In genomic region chr10:28302668-28303488, GRCh38 we compare ENCODE assay signal across 1 cellular context.
A peak's percentile ranks its signal among the peaks of the same experiment; 100 is the strongest.
TF ChIP-seq lines count a peak whose summit lies in the region.

Gene MPP7, minus strand, starts transcription at chr10:28303064. Its CDS starts 64,460 bp downstream, at chr10:28238604.

TF ChIP-seq in HepG2, 621 proteins besides CTCF, POLR2A, EP300 and RAD21 (continued from another document and continues in another):
- no peak for TF ChIP-seq ZBTB25 (CRISPR knock-in tag; IDR thresholded peaks at IDR 0.05)
- TF ChIP-seq GTF2F1 (IDR thresholded peaks at IDR 0.05; ENCODE audit: low read length): no peak
- peak; percentile 85; the same call in 1 of the 2 replicates for TF ChIP-seq ZNF567 (CRISPR knock-in tag; IDR thresholded peaks at IDR 0.05; ENCODE audit: borderline replicate concordance)
- peak; percentile 42; the same call in 1 of the 2 replicates for TF ChIP-seq IRF2 (CRISPR knock-in tag; IDR thresholded peaks at IDR 0.05)
- TF ChIP-seq ZNF639 (CRISPR knock-in tag; conservative IDR thresholded peaks at IDR 0.05): no peak
- 0 out of 2 replicates have a peak, but pooled peaks have one; percentile 60 for TF ChIP-seq CHCHD3 (CRISPR knock-in tag; IDR thresholded peaks at IDR 0.05)
- TF ChIP-seq, protein P1, sequence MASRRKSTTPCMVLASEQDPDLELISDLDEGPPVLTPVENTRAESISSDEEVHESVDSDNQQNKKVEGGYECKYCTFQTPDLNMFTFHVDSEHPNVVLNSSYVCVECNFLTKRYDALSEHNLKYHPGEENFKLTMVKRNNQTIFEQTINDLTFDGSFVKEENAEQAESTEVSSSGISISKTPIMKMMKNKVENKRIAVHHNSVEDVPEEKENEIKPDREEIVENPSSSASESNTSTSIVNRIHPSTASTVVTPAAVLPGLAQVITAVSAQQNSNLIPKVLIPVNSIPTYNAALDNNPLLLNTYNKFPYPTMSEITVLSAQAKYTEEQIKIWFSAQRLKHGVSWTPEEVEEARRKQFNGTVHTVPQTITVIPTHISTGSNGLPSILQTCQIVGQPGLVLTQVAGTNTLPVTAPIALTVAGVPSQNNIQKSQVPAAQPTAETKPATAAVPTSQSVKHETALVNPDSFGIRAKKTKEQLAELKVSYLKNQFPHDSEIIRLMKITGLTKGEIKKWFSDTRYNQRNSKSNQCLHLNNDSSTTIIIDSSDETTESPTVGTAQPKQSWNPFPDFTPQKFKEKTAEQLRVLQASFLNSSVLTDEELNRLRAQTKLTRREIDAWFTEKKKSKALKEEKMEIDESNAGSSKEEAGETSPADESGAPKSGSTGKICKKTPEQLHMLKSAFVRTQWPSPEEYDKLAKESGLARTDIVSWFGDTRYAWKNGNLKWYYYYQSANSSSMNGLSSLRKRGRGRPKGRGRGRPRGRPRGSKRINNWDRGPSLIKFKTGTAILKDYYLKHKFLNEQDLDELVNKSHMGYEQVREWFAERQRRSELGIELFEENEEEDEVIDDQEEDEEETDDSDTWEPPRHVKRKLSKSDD (CRISPR knock-in tag; IDR thresholded peaks at IDR 0.05; ENCODE audit: low read depth): no peak
- TF ChIP-seq CBFB (CRISPR knock-in tag; IDR thresholded peaks at IDR 0.05): no peak; the same call in 1 of the 2 replicates
- TF ChIP-seq, protein P2, sequence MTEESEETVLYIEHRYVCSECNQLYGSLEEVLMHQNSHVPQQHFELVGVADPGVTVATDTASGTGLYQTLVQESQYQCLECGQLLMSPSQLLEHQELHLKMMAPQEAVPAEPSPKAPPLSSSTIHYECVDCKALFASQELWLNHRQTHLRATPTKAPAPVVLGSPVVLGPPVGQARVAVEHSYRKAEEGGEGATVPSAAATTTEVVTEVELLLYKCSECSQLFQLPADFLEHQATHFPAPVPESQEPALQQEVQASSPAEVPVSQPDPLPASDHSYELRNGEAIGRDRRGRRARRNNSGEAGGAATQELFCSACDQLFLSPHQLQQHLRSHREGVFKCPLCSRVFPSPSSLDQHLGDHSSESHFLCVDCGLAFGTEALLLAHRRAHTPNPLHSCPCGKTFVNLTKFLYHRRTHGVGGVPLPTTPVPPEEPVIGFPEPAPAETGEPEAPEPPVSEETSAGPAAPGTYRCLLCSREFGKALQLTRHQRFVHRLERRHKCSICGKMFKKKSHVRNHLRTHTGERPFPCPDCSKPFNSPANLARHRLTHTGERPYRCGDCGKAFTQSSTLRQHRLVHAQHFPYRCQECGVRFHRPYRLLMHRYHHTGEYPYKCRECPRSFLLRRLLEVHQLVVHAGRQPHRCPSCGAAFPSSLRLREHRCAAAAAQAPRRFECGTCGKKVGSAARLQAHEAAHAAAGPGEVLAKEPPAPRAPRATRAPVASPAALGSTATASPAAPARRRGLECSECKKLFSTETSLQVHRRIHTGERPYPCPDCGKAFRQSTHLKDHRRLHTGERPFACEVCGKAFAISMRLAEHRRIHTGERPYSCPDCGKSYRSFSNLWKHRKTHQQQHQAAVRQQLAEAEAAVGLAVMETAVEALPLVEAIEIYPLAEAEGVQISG (CRISPR knock-in tag; IDR thresholded peaks at IDR 0.05): peak; percentile 77
- 0 out of 2 replicates have a peak, but pooled peaks have one; percentile 14 for TF ChIP-seq THRA (CRISPR knock-in tag; IDR thresholded peaks at IDR 0.05; ENCODE audit: borderline replicate concordance)
- TF ChIP-seq, protein P3, sequence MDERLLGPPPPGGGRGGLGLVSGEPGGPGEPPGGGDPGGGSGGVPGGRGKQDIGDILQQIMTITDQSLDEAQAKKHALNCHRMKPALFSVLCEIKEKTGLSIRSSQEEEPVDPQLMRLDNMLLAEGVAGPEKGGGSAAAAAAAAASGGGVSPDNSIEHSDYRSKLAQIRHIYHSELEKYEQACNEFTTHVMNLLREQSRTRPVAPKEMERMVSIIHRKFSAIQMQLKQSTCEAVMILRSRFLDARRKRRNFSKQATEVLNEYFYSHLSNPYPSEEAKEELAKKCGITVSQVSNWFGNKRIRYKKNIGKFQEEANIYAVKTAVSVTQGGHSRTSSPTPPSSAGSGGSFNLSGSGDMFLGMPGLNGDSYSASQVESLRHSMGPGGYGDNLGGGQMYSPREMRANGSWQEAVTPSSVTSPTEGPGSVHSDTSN (CRISPR knock-in tag; IDR thresholded peaks at IDR 0.05): no peak
- TF ChIP-seq, protein P4, sequence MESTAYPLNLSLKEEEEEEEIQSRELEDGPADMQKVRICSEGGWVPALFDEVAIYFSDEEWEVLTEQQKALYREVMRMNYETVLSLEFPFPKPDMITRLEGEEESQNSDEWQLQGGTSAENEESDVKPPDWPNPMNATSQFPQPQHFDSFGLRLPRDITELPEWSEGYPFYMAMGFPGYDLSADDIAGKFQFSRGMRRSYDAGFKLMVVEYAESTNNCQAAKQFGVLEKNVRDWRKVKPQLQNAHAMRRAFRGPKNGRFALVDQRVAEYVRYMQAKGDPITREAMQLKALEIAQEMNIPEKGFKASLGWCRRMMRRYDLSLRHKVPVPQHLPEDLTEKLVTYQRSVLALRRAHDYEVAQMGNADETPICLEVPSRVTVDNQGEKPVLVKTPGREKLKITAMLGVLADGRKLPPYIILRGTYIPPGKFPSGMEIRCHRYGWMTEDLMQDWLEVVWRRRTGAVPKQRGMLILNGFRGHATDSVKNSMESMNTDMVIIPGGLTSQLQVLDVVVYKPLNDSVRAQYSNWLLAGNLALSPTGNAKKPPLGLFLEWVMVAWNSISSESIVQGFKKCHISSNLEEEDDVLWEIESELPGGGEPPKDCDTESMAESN (CRISPR knock-in tag; conservative IDR thresholded peaks at IDR 0.05): peak; percentile 58; the same call in 1 of the 2 replicates
- no peak for TF ChIP-seq SRSF1 (optimal IDR thresholded peaks at IDR 0.05; ENCODE audit: low read depth, low read length)
- peak; percentile 73 for TF ChIP-seq ASH2L (IDR thresholded peaks at IDR 0.05; ENCODE audit: insufficient read length, low read depth, low read length)
- TF ChIP-seq NKX3-1 (CRISPR knock-in tag; IDR thresholded peaks at IDR 0.05): no peak
- peak; percentile 68 for TF ChIP-seq TEAD3 (CRISPR knock-in tag; optimal IDR thresholded peaks at IDR 0.05; ENCODE audit: borderline replicate concordance)
- TF ChIP-seq JARID2 (CRISPR knock-in tag; IDR thresholded peaks at IDR 0.05; ENCODE audit: insufficient replicate concordance): no peak
- peak; percentile 100 for TF ChIP-seq MAZ (IDR thresholded peaks at IDR 0.05; ENCODE audit: borderline replicate concordance, low read depth, low read length)
- TF ChIP-seq MAZ (CRISPR knock-in tag; IDR thresholded peaks at IDR 0.05; ENCODE audit: low read depth): peak; percentile 99
- TF ChIP-seq TSC22D2 (CRISPR knock-in tag; IDR thresholded peaks at IDR 0.05; ENCODE audit: borderline replicate concordance): no peak
- TF ChIP-seq FOXM1 (CRISPR knock-in tag; IDR thresholded peaks at IDR 0.05): no peak
- TF ChIP-seq REST (IDR thresholded peaks at IDR 0.05; ENCODE audit: borderline replicate concordance in 1 of 2, low read depth in 1 of 2, low read length in 2 of 2): peak in 1 of 2 experiments; percentile 37; a peak in 1 of 4 replicates
- peak; percentile 87; the same call in 1 of the 2 replicates for TF ChIP-seq ZBTB8A (CRISPR knock-in tag; IDR thresholded peaks at IDR 0.05; ENCODE audit: borderline replicate concordance, low read depth)
- peak; percentile 54 for TF ChIP-seq ZGPAT (CRISPR knock-in tag; IDR thresholded peaks at IDR 0.05)
- peak; percentile 52; the same call in 1 of the 2 replicates for TF ChIP-seq KDM5A (IDR thresholded peaks at IDR 0.05; ENCODE audit: borderline replicate concordance, low read length)
- TF ChIP-seq GABPB1 (CRISPR knock-in tag; IDR thresholded peaks at IDR 0.05): peak; percentile 60; the same call in 1 of the 2 replicates
- TF ChIP-seq MXI1 (IDR thresholded peaks at IDR 0.05; ENCODE audit: borderline replicate concordance, low read depth, low read length): peak; percentile 41; the same call in 1 of the 3 replicates
- TF ChIP-seq FOXK2 (IDR thresholded peaks at IDR 0.05): no peak
- no peak for TF ChIP-seq FOXP1 (IDR thresholded peaks at IDR 0.05)
- TF ChIP-seq FOXP1 (CRISPR knock-in tag; IDR thresholded peaks at IDR 0.05): no peak
- TF ChIP-seq SP5 (CRISPR knock-in tag; IDR thresholded peaks at IDR 0.05; ENCODE audit: borderline replicate concordance, low read depth): peak; percentile 55; the same call in 1 of the 2 replicates
- no peak; the same call in 1 of the 2 replicates for TF ChIP-seq ARHGAP35 (CRISPR knock-in tag; IDR thresholded peaks at IDR 0.05; ENCODE audit: borderline replicate concordance)
- 0 out of 2 replicates have a peak, but pooled peaks have one; percentile 41 for TF ChIP-seq MYPOP (CRISPR knock-in tag; IDR thresholded peaks at IDR 0.05)
- 0 out of 2 replicates have a peak, but pooled peaks have one; percentile 57 for TF ChIP-seq PAX8 (CRISPR knock-in tag; IDR thresholded peaks at IDR 0.05; ENCODE audit: borderline replicate concordance)
- TF ChIP-seq ZFP82 (CRISPR knock-in tag; IDR thresholded peaks at IDR 0.05; ENCODE audit: borderline replicate concordance): 0 out of 2 replicates have a peak, but pooled peaks have one; percentile 75
- TF ChIP-seq, protein P5, sequence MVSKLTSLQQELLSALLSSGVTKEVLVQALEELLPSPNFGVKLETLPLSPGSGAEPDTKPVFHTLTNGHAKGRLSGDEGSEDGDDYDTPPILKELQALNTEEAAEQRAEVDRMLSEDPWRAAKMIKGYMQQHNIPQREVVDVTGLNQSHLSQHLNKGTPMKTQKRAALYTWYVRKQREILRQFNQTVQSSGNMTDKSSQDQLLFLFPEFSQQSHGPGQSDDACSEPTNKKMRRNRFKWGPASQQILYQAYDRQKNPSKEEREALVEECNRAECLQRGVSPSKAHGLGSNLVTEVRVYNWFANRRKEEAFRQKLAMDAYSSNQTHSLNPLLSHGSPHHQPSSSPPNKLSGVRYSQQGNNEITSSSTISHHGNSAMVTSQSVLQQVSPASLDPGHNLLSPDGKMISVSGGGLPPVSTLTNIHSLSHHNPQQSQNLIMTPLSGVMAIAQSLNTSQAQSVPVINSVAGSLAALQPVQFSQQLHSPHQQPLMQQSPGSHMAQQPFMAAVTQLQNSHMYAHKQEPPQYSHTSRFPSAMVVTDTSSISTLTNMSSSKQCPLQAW (CRISPR knock-in tag; IDR thresholded peaks at IDR 0.05): no peak
